In genomic region chr7:74253975-74254857, GRCh38 we compare ENCODE assay signal across 1 cellular context.
A peak's percentile ranks its signal among the peaks of the same experiment; 100 is the strongest.
TF ChIP-seq lines count a peak whose summit lies in the region.

TSS of gene RFC2 (minus strand) at chr7:74254399. CDS start at chr7:74254383, 16 bp downstream.

TF ChIP-seq in GM12878, 131 proteins besides CTCF, POLR2A, EP300 and RAD21 (continued from another document):
- TF ChIP-seq NKRF (conservative IDR thresholded peaks at IDR 0.05), result peak; percentile 73
- peak; percentile 50 for TF ChIP-seq E4F1 (IDR thresholded peaks at IDR 0.05; ENCODE audit: borderline replicate concordance, partially characterized antibody)
- no peak for TF ChIP-seq SUPT20H (IDR thresholded peaks at IDR 0.05; ENCODE audit: borderline replicate concordance, control insufficient read depth, low read depth, low read length)
- TF ChIP-seq BACH1 (IDR thresholded peaks at IDR 0.05; ENCODE audit: borderline replicate concordance), result peak; percentile 18; the same call in 1 of the 2 replicates
- TF ChIP-seq CREM (IDR thresholded peaks at IDR 0.05; ENCODE audit: low read depth), result peak; percentile 96
- TF ChIP-seq MLLT1 (IDR thresholded peaks at IDR 0.05), result peak; percentile 70; the same call in 1 of the 2 replicates
- peak; percentile 98 for TF ChIP-seq YY1 (IDR thresholded peaks at IDR 0.05; ENCODE audit: low read depth, low read length)
- peak; percentile 17; the same call in 1 of the 2 replicates for TF ChIP-seq ZBED1 (IDR thresholded peaks at IDR 0.05; ENCODE audit: borderline replicate concordance)
- TF ChIP-seq STAT3 (IDR thresholded peaks at IDR 0.05; ENCODE audit: low read depth, low read length), result no peak
- 0 out of 2 replicates have a peak, but pooled peaks have one; percentile 43 for TF ChIP-seq ZSCAN29 (IDR thresholded peaks at IDR 0.05)
- no peak for TF ChIP-seq TCF7 (IDR thresholded peaks at IDR 0.05; ENCODE audit: borderline replicate concordance)
- peak; percentile 88 to 89; a peak in 3 of 4 replicates for TF ChIP-seq IKZF2 (IDR thresholded peaks at IDR 0.05)
- peak; percentile 12; the same call in 1 of the 2 replicates for TF ChIP-seq ATF7 (IDR thresholded peaks at IDR 0.05; ENCODE audit: low read depth)
- no peak for TF ChIP-seq BRCA1 (IDR thresholded peaks at IDR 0.05; ENCODE audit: low read depth, low read length)
- peak; percentile 80 for TF ChIP-seq NR2F1 (conservative IDR thresholded peaks at IDR 0.05)
- TF ChIP-seq EGR1 (IDR thresholded peaks at IDR 0.05; ENCODE audit: borderline replicate concordance in 1 of 2, low read depth in 2 of 2, low read length in 2 of 2), result peak in 1 of 2 experiments; percentile 75; a peak in 2 of 3 replicates
- TF ChIP-seq SMC3 (IDR thresholded peaks at IDR 0.05; ENCODE audit: borderline replicate concordance, low read length), result peak; percentile 27; the same call in 1 of the 2 replicates
- peak; percentile 61 for TF ChIP-seq SMARCA5 (IDR thresholded peaks at IDR 0.05)
- 0 out of 2 replicates have a peak, but pooled peaks have one; percentile 51 for TF ChIP-seq IRF4 (IDR thresholded peaks at IDR 0.05; ENCODE audit: low read depth, low read length)
- no peak for TF ChIP-seq ZNF622 (IDR thresholded peaks at IDR 0.05)
- TF ChIP-seq PBX3 (IDR thresholded peaks at IDR 0.05; ENCODE audit: insufficient replicate concordance, low read depth, low read length), result peak; percentile 81
